In the genomic region with DNA sequence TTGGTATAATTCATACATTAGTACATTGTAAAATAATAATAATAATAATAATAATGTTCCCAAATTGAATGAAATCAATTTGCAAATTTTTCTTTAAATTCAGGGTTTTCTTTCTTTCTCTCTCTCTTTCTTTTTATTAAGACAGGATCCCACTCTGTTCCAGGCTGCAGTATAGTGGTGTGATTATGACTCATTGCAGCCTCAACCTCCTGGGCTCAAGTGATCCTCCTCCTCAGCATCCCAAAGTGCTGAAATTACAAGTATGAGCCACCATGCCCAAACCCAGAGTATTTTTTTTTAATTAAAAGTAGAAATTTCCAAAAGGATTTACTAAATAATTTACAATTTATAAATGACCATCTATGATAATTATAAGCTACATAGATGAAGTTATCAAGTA, we compare ENCODE assay signal across 23 cellular contexts.
A peak's percentile ranks its signal among the peaks of the same experiment; 100 is the strongest.
DNase-seq lines count a peak whose midpoint lies in the region; TF ChIP-seq lines count a peak whose summit lies in the region.
"Had no signal": no experiment of that assay in that cellular context is flagged by ENCODE, and none has a peak within 500 bp of the region (broad histone marks: within the 10 kb centered on the region; RNA-seq: fewer than 3 reads in every experiment).

No MANE protein-coding gene starts in this region.

- DNase-seq in EL, result peak; percentile 34
- peak; percentile 1 for DNase-seq in RPMI7951 (ENCODE audit: low read depth)
- DNase-seq in epithelial cell of esophagus (ENCODE audit: low read depth), result peak; percentile 7
- peak; percentile 26 for DNase-seq in myocyte (ENCODE audit: low read depth)
- DNase-seq in tibial artery, result no peak
- DNase-seq in NOMO-1 treated with dmso at 0.1 percent for 144 hours (lab: John Stamatoyannopoulos, UW; ENCODE audit: unreplicated experiment), result no peak
- no peak for DNase-seq in hippocampal formation (lab: John Stamatoyannopoulos, UW)
- no peak for DNase-seq in islet precursor cell
- DNase-seq: activated CD4-positive, alpha-beta T cell treated with anti-CD3 and anti-CD28 coated beads, Interleukin-2, amount 10 ng/mL, durations not matched to agents 24 days and 14 days; activated T-cell treated with anti-CD3 and anti-CD28 coated beads, Interleukin-2, amount 50 U/mL, for 4 hours; central memory CD4-positive, alpha-beta T cell; COR-L47; kidney; MV-4-11; NCI-H2171; NCI-H524 treated with DMSO at 0.1 percent for 48 hours; T-helper 17 cell; upper lobe of left lung had no signal

- intact Hi-C loops in tibial artery (cut with DNase I; ENCODE audit: low total_unique reads), result no loop called here

- no peaks in the 10 kb centered on the region for H3K27me3 ChIP-seq in tibial artery
- H3K27me3 ChIP-seq: BLaER1, SJSA1, upper lobe of left lung had no signal

- no peaks in the 10 kb centered on the region for H3K36me3 ChIP-seq in tibial artery
- H3K36me3 ChIP-seq: SJSA1, upper lobe of left lung had no signal

- no peak overlapping the region for H3K27ac ChIP-seq in tibial artery
- H3K27ac ChIP-seq: BLaER1, KMS-11, SJSA1, upper lobe of left lung, VCaP had no signal

- H3K9me3 ChIP-seq in tibial artery, result no peaks in the 10 kb centered on the region
- H3K9me3 ChIP-seq: BLaER1, SJSA1, upper lobe of left lung had no signal

- H3K4me3 ChIP-seq in epithelial cell of esophagus (ENCODE audit: low read length), result no peak overlapping the region
- no peak overlapping the region for H3K4me3 ChIP-seq in tibial artery
- H3K4me3 ChIP-seq: BLaER1, lung, SJSA1, upper lobe of left lung had no signal

- TF ChIP-seq CTCF in epithelial cell of esophagus (IDR thresholded peaks at IDR 0.05; ENCODE audit: insufficient read depth, low read depth, low read length, missing control alignments), result no peak
- TF ChIP-seq CTCF in tibial artery (IDR thresholded peaks at IDR 0.05), result no peak

- H3K4me1 ChIP-seq in tibial artery, result no peaks in the 10 kb centered on the region
- H3K4me1 ChIP-seq: BLaER1, SJSA1, upper lobe of left lung had no signal

Comparison
In these comparisons a context has a peak if more than half of its experiments do, and no peak if none do; other contexts are left out.
1. DNase-seq: peak in EL (single experiment), RPMI7951 (single experiment), epithelial cell of esophagus (single experiment) and myocyte (single experiment); none in tibial artery (0 of 2), NOMO-1 treated with dmso at 0.1 percent for 144 hours (single experiment), hippocampal formation (0 of 2) and islet precursor cell (single experiment).